1 cellular context compared by ENCODE assay signal in the genomic region with DNA sequence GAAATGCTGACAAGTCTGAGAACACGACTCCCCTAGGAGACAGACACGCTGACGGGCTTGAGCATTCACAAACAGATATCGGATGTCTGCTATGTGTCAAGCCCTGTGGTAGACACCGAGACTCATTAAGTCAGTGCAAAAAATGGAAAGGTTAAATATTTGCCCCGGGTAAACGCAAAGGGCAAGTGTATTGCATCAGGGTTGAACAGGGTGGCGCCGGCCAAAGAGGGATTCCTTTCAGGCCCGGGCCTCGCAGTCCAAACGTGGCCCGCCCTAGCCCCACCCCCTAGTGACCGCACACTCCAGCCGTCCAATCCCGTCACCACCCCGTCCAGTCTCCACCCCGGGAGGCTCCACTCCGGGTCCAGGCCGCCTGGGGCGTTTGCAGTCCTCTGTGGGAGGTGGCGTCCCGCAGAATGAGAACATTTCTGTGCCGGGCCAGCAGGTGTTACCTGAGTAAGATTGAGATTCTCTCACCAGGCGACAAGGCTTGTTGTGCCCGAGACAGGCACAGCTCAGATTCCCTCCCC.
TF ChIP-seq lines count a peak whose summit lies in the region.

No MANE protein-coding gene starts in this region.

TF ChIP-seq in HepG2, 621 proteins besides CTCF, POLR2A, EP300 and RAD21 (continued from another document and continues in another):
- TF ChIP-seq AHR (CRISPR knock-in tag; IDR thresholded peaks at IDR 0.05), result no peak; the same call in 1 of the 2 replicates
- peak; percentile 10; the same call in 1 of the 2 replicates for TF ChIP-seq ZNF136 (CRISPR knock-in tag; IDR thresholded peaks at IDR 0.05; ENCODE audit: low read depth)
- TF ChIP-seq TGIF2 (CRISPR knock-in tag; IDR thresholded peaks at IDR 0.05), result peak; percentile 94
- no peak for TF ChIP-seq NRL (CRISPR knock-in tag; IDR thresholded peaks at IDR 0.05; ENCODE audit: borderline replicate concordance)
- peak; percentile 78 for TF ChIP-seq FOSL2 (CRISPR knock-in tag; IDR thresholded peaks at IDR 0.05)
- TF ChIP-seq, protein P1, sequence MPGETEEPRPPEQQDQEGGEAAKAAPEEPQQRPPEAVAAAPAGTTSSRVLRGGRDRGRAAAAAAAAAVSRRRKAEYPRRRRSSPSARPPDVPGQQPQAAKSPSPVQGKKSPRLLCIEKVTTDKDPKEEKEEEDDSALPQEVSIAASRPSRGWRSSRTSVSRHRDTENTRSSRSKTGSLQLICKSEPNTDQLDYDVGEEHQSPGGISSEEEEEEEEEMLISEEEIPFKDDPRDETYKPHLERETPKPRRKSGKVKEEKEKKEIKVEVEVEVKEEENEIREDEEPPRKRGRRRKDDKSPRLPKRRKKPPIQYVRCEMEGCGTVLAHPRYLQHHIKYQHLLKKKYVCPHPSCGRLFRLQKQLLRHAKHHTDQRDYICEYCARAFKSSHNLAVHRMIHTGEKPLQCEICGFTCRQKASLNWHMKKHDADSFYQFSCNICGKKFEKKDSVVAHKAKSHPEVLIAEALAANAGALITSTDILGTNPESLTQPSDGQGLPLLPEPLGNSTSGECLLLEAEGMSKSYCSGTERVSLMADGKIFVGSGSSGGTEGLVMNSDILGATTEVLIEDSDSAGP (CRISPR knock-in tag; IDR thresholded peaks at IDR 0.05; ENCODE audit: borderline replicate concordance), result no peak
- 0 out of 2 replicates have a peak, but pooled peaks have one; percentile 79 for TF ChIP-seq ZNF264 (CRISPR knock-in tag; IDR thresholded peaks at IDR 0.05)
- TF ChIP-seq, protein P2, sequence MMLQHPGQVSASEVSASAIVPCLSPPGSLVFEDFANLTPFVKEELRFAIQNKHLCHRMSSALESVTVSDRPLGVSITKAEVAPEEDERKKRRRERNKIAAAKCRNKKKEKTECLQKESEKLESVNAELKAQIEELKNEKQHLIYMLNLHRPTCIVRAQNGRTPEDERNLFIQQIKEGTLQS (CRISPR knock-in tag; IDR thresholded peaks at IDR 0.05), result peak; percentile 89
- peak; percentile 70; the same call in 1 of the 2 replicates for TF ChIP-seq ZBTB21 (CRISPR knock-in tag; IDR thresholded peaks at IDR 0.05)
- peak; percentile 31; the same call in 1 of the 2 replicates for TF ChIP-seq KLF11 (CRISPR knock-in tag; IDR thresholded peaks at IDR 0.05)
- TF ChIP-seq, protein P3, sequence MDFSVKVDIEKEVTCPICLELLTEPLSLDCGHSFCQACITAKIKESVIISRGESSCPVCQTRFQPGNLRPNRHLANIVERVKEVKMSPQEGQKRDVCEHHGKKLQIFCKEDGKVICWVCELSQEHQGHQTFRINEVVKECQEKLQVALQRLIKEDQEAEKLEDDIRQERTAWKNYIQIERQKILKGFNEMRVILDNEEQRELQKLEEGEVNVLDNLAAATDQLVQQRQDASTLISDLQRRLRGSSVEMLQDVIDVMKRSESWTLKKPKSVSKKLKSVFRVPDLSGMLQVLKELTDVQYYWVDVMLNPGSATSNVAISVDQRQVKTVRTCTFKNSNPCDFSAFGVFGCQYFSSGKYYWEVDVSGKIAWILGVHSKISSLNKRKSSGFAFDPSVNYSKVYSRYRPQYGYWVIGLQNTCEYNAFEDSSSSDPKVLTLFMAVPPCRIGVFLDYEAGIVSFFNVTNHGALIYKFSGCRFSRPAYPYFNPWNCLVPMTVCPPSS (IDR thresholded peaks at IDR 0.05), result no peak
- TF ChIP-seq ZNF232 (CRISPR knock-in tag; IDR thresholded peaks at IDR 0.05; ENCODE audit: borderline replicate concordance), result peak; percentile 59; the same call in 1 of the 2 replicates
- TF ChIP-seq, protein P4, sequence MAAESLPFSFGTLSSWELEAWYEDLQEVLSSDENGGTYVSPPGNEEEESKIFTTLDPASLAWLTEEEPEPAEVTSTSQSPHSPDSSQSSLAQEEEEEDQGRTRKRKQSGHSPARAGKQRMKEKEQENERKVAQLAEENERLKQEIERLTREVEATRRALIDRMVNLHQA (CRISPR knock-in tag; IDR thresholded peaks at IDR 0.05), result no peak; the same call in 1 of the 2 replicates
- TF ChIP-seq, protein P5, sequence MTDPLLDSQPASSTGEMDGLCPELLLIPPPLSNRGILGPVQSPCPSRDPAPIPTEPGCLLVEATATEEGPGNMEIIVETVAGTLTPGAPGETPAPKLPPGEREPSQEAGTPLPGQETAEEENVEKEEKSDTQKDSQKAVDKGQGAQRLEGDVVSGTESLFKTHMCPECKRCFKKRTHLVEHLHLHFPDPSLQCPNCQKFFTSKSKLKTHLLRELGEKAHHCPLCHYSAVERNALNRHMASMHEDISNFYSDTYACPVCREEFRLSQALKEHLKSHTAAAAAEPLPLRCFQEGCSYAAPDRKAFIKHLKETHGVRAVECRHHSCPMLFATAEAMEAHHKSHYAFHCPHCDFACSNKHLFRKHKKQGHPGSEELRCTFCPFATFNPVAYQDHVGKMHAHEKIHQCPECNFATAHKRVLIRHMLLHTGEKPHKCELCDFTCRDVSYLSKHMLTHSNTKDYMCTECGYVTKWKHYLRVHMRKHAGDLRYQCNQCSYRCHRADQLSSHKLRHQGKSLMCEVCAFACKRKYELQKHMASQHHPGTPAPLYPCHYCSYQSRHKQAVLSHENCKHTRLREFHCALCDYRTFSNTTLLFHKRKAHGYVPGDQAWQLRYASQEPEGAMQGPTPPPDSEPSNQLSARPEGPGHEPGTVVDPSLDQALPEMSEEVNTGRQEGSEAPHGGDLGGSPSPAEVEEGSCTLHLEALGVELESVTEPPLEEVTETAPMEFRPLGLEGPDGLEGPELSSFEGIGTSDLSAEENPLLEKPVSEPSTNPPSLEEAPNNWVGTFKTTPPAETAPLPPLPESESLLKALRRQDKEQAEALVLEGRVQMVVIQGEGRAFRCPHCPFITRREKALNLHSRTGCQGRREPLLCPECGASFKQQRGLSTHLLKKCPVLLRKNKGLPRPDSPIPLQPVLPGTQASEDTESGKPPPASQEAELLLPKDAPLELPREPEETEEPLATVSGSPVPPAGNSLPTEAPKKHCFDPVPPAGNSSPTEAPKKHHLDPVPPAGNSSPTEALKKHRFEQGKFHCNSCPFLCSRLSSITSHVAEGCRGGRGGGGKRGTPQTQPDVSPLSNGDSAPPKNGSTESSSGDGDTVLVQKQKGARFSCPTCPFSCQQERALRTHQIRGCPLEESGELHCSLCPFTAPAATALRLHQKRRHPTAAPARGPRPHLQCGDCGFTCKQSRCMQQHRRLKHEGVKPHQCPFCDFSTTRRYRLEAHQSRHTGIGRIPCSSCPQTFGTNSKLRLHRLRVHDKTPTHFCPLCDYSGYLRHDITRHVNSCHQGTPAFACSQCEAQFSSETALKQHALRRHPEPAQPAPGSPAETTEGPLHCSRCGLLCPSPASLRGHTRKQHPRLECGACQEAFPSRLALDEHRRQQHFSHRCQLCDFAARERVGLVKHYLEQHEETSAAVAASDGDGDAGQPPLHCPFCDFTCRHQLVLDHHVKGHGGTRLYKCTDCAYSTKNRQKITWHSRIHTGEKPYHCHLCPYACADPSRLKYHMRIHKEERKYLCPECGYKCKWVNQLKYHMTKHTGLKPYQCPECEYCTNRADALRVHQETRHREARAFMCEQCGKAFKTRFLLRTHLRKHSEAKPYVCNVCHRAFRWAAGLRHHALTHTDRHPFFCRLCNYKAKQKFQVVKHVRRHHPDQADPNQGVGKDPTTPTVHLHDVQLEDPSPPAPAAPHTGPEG (CRISPR knock-in tag; IDR thresholded peaks at IDR 0.05), result peak; percentile 73; the same call in 1 of the 2 replicates
- TF ChIP-seq FOSL1 (CRISPR knock-in tag; IDR thresholded peaks at IDR 0.05; ENCODE audit: borderline replicate concordance), result no peak
- TF ChIP-seq ZNF558 (CRISPR knock-in tag; IDR thresholded peaks at IDR 0.05; ENCODE audit: borderline replicate concordance), result 0 out of 2 replicates have a peak, but pooled peaks have one; percentile 16
- TF ChIP-seq, protein P6, sequence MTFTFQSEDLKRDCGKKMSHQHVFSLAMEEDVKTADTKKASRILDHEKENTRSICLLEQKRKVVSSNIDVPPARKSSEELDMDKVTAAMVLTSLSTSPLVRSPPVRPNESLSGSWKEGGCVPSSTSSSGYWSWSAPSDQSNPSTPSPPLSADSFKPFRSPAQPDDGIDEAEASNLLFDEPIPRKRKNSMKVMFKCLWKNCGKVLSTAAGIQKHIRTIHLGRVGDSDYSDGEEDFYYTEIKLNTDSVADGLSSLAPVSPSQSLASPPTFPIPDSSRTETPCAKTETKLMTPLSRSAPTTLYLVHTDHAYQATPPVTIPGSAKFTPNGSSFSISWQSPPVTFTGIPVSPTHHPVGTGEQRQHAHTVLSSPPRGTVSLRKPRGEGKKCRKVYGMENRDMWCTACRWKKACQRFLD (CRISPR knock-in tag; IDR thresholded peaks at IDR 0.05; ENCODE audit: borderline replicate concordance), result peak; percentile 67; the same call in 1 of the 2 replicates
- TF ChIP-seq ZNF775 (CRISPR knock-in tag; IDR thresholded peaks at IDR 0.05; ENCODE audit: borderline replicate concordance), result no peak
- peak; percentile 66 for TF ChIP-seq JUN (CRISPR knock-in tag; IDR thresholded peaks at IDR 0.05)
- no peak for TF ChIP-seq ZNF549 (CRISPR knock-in tag; IDR thresholded peaks at IDR 0.05)
- TF ChIP-seq CREB1 (IDR thresholded peaks at IDR 0.05), result peak; percentile 57
- peak; percentile 71 for TF ChIP-seq CREB1 (CRISPR knock-in tag; IDR thresholded peaks at IDR 0.05)
- TF ChIP-seq ZNF546 (CRISPR knock-in tag; conservative IDR thresholded peaks at IDR 0.05), result no peak
- peak; percentile 82 for TF ChIP-seq CREM (IDR thresholded peaks at IDR 0.05)
- no peak for TF ChIP-seq CREM (CRISPR knock-in tag; IDR thresholded peaks at IDR 0.05)
- TF ChIP-seq, protein P7, sequence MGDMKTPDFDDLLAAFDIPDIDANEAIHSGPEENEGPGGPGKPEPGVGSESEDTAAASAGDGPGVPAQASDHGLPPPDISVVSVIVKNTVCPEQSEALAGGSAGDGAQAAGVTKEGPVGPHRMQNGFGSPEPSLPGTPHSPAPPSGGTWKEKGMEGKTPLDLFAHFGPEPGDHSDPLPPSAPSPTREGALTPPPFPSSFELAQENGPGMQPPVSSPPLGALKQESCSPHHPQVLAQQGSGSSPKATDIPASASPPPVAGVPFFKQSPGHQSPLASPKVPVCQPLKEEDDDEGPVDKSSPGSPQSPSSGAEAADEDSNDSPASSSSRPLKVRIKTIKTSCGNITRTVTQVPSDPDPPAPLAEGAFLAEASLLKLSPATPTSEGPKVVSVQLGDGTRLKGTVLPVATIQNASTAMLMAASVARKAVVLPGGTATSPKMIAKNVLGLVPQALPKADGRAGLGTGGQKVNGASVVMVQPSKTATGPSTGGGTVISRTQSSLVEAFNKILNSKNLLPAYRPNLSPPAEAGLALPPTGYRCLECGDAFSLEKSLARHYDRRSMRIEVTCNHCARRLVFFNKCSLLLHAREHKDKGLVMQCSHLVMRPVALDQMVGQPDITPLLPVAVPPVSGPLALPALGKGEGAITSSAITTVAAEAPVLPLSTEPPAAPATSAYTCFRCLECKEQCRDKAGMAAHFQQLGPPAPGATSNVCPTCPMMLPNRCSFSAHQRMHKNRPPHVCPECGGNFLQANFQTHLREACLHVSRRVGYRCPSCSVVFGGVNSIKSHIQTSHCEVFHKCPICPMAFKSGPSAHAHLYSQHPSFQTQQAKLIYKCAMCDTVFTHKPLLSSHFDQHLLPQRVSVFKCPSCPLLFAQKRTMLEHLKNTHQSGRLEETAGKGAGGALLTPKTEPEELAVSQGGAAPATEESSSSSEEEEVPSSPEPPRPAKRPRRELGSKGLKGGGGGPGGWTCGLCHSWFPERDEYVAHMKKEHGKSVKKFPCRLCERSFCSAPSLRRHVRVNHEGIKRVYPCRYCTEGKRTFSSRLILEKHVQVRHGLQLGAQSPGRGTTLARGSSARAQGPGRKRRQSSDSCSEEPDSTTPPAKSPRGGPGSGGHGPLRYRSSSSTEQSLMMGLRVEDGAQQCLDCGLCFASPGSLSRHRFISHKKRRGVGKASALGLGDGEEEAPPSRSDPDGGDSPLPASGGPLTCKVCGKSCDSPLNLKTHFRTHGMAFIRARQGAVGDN (CRISPR knock-in tag; IDR thresholded peaks at IDR 0.05), result no peak
- TF ChIP-seq ZSCAN20 (CRISPR knock-in tag; IDR thresholded peaks at IDR 0.05; ENCODE audit: borderline replicate concordance), result 0 out of 2 replicates have a peak, but pooled peaks have one; percentile 30
- TF ChIP-seq, protein P8, sequence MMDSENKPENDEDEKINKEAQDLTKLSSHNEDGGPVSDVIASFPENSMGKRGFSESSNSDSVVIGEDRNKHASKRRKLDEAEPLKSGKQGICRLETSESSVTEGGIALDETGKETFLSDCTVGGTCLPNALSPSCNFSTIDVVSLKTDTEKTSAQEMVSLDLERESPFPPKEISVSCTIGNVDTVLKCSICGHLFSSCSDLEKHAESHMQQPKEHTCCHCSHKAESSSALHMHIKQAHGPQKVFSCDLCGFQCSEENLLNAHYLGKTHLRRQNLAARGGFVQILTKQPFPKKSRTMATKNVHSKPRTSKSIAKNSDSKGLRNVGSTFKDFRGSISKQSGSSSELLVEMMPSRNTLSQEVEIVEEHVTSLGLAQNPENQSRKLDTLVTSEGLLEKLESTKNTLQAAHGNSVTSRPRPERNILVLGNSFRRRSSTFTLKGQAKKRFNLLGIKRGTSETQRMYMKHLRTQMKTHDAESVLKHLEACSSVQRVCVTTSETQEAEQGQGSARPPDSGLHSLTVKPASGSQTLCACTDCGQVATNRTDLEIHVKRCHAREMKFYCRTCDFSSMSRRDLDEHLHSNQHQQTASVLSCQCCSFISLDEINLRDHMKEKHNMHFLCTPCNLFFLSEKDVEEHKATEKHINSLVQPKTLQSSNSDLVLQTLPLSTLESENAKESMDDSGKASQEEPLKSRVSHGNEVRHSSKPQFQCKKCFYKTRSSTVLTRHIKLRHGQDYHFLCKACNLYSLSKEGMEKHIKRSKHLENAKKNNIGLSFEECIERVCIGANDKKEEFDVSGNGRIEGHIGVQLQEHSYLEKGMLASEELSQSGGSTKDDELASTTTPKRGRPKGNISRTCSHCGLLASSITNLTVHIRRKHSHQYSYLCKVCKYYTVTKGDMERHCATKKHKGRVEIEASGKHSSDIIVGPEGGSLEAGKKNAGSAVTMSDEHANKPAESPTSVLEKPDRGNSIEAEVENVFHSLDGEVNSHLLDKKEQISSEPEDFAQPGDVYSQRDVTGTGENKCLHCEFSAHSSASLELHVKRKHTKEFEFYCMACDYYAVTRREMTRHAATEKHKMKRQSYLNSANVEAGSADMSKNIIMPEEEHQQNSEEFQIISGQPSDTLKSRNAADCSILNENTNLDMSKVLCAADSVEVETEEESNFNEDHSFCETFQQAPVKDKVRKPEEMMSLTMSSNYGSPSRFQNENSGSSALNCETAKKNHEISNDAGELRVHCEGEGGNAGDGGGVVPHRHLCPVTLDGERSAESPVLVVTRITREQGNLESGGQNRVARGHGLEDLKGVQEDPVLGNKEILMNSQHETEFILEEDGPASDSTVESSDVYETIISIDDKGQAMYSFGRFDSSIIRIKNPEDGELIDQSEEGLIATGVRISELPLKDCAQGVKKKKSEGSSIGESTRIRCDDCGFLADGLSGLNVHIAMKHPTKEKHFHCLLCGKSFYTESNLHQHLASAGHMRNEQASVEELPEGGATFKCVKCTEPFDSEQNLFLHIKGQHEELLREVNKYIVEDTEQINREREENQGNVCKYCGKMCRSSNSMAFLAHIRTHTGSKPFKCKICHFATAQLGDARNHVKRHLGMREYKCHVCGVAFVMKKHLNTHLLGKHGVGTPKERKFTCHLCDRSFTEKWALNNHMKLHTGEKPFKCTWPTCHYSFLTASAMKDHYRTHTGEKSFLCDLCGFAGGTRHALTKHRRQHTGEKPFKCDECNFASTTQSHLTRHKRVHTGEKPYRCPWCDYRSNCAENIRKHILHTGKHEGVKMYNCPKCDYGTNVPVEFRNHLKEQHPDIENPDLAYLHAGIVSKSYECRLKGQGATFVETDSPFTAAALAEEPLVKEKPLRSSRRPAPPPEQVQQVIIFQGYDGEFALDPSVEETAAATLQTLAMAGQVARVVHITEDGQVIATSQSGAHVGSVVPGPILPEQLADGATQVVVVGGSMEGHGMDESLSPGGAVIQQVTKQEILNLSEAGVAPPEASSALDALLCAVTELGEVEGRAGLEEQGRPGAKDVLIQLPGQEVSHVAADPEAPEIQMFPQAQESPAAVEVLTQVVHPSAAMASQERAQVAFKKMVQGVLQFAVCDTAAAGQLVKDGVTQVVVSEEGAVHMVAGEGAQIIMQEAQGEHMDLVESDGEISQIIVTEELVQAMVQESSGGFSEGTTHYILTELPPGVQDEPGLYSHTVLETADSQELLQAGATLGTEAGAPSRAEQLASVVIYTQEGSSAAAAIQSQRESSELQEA (CRISPR knock-in tag; IDR thresholded peaks at IDR 0.05; ENCODE audit: not compliant biosample characterization), result no peak
- TF ChIP-seq GATAD1 (CRISPR knock-in tag; IDR thresholded peaks at IDR 0.05), result peak; percentile 45
